ENCODE assay signal across 18 cellular contexts in the genomic region with DNA sequence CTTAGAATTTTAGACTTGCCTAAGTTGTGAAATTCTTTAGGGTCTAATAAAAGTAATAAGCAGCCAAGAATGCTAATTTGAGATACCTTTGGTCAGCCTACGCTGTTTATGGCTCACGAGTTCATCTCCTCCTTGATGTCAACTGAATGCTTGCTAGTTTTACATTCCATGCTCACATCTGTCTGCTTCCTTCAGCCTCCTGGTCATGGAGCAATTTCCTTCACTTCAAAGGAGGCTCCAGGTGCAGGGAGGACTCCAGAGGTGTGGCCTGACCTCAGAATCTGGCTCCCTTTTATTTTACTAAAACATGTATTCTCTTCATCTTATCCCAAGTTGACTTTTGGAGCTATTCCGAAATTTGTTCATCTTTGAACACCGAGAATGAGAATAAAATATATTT. TPM values are rescaled to one million over a fixed set of nuclear protein-coding genes. Genes with fewer than 3 reads are reported as not detected.
A peak's percentile ranks its signal among the peaks of the same experiment; 100 is the strongest.
DNase-seq lines count a peak whose midpoint lies in the region; ATAC-seq and TF ChIP-seq lines count a peak whose summit lies in the region.
"Had no signal": no experiment of that assay in that cellular context is flagged by ENCODE, and none has a peak within 500 bp of the region (broad histone marks: within the 10 kb centered on the region; RNA-seq: fewer than 3 reads in every experiment).

No MANE protein-coding gene starts in this region.

- H3K4me1 ChIP-seq in effector memory CD4-positive, alpha-beta T cell (ENCODE audit: control insufficient read depth, insufficient read depth, low read length, poor library complexity, severe bottlenecking) = no peaks in the 10 kb centered on the region
- H3K4me1 ChIP-seq: psoas muscle had no signal

- in situ Hi-C loops in brain microvascular endothelial cell (cut with HindIII; ENCODE audit: low pct_ligation_motif_present, low sequenced_read_pairs) = no loop called here

- ATAC-seq in left lobe of liver = peak; percentile 67
- ATAC-seq: activated CD8-positive, alpha-beta memory T cell treated with anti-CD3 and anti-CD28 coated beads, Interleukin-2, amount 10 ng/mL, durations not matched to agents 7 days and 5 days; GM12878; heart right ventricle; left ventricle myocardium superior; psoas muscle had no signal

- no peaks in the 10 kb centered on the region for H3K9me3 Mint-ChIP-seq in Calu3 (ENCODE audit: low read depth, unreplicated experiment)

- H3K27ac Mint-ChIP-seq in Calu3 (ENCODE audit: unreplicated experiment) = no peak overlapping the region
- H3K27ac Mint-ChIP-seq: activated CD8-positive, alpha-beta memory T cell treated with anti-CD3 and anti-CD28 coated beads, Interleukin-2, amount 10 ng/mL, durations not matched to agents 7 days and 5 days had no signal

- DNase-seq in Calu3 (peak; percentile 24), brain microvascular endothelial cell (no peak), left lobe of liver (ENCODE audit: low spot score) (no peak), amniotic stem cell (lab: John Stamatoyannopoulos, UW) (no peak), GM10266 (ENCODE audit: extremely low spot score) (no peak), hypothalamus (lab: John Stamatoyannopoulos, UW) (no peak)
- DNase-seq in Jurkat, Clone E6-1 (ENCODE audit: low read depth, low spot score) = peak; percentile 5
- no peak for DNase-seq in effector memory CD4-positive, alpha-beta T cell
- DNase-seq: activated CD8-positive, alpha-beta memory T cell treated with anti-CD3 and anti-CD28 coated beads, Interleukin-2, amount 10 ng/mL, durations not matched to agents 7 days and 5 days; activated naive CD4-positive, alpha-beta T cell; AML-193; DMS79; heart right ventricle; left ventricle myocardium superior; psoas muscle; WERI-Rb-1 had no signal

- H3K4me1 Mint-ChIP-seq in Calu3 (ENCODE audit: low read depth, unreplicated experiment) = no peaks in the 10 kb centered on the region
- H3K4me1 Mint-ChIP-seq: activated CD8-positive, alpha-beta memory T cell treated with anti-CD3 and anti-CD28 coated beads, Interleukin-2, amount 10 ng/mL, durations not matched to agents 7 days and 5 days had no signal

- no peak overlapping the region for H3K4me3 ChIP-seq in Jurkat, Clone E6-1 (ENCODE audit: low read length)
- no peak overlapping the region for H3K4me3 ChIP-seq in brain microvascular endothelial cell (ENCODE audit: low read depth, low read length)
- H3K4me3 ChIP-seq in effector memory CD4-positive, alpha-beta T cell (ENCODE audit: insufficient read depth, low read depth, low read length, poor library complexity, severe bottlenecking) = no peak overlapping the region
- H3K4me3 ChIP-seq: GM12878, heart right ventricle, psoas muscle, SK-N-MC had no signal

- H3K9me3 ChIP-seq in effector memory CD4-positive, alpha-beta T cell (ENCODE audit: control insufficient read depth, low read length) = no peaks in the 10 kb centered on the region
- H3K9me3 ChIP-seq: psoas muscle had no signal

- no TSS peak for BruUV-seq in Calu3 (replicated peaks; lab: Mats Ljungman, UMichigan)

- TF ChIP-seq CTCF in Calu3 (IDR thresholded peaks at IDR 0.05; ENCODE audit: unreplicated experiment) (no peak), brain microvascular endothelial cell (IDR thresholded peaks at IDR 0.05; ENCODE audit: low read depth, low read length, missing control alignments) (peak; percentile 49), GM10266 (IDR thresholded peaks at IDR 0.05; ENCODE audit: control insufficient read depth, insufficient read depth, low read depth, missing control alignments) (no peak)

- H3K4me3 Mint-ChIP-seq in Calu3 (ENCODE audit: low read depth, unreplicated experiment) = no peak overlapping the region
- H3K4me3 Mint-ChIP-seq: activated CD8-positive, alpha-beta memory T cell treated with anti-CD3 and anti-CD28 coated beads, Interleukin-2, amount 10 ng/mL, durations not matched to agents 7 days and 5 days had no signal

- no peaks in the 10 kb centered on the region for H3K36me3 Mint-ChIP-seq in Calu3 (ENCODE audit: insufficient read depth, unreplicated experiment)
- H3K36me3 Mint-ChIP-seq: activated CD8-positive, alpha-beta memory T cell treated with anti-CD3 and anti-CD28 coated beads, Interleukin-2, amount 10 ng/mL, durations not matched to agents 7 days and 5 days had no signal

- H3K27ac ChIP-seq in brain microvascular endothelial cell = no peak overlapping the region
- H3K27ac ChIP-seq in effector memory CD4-positive, alpha-beta T cell (ENCODE audit: insufficient read depth, low read length, poor library complexity, severe bottlenecking) = no peak overlapping the region
- H3K27ac ChIP-seq: heart right ventricle, psoas muscle, SK-N-MC, WERI-Rb-1 had no signal

- CTCF ChIA-PET in Calu3 (lab: Charles Lee) = no interaction called here

- no peaks in the 10 kb centered on the region for H3K27me3 Mint-ChIP-seq in Calu3 (ENCODE audit: unreplicated experiment)
- H3K27me3 Mint-ChIP-seq: activated CD8-positive, alpha-beta memory T cell treated with anti-CD3 and anti-CD28 coated beads, Interleukin-2, amount 10 ng/mL, durations not matched to agents 7 days and 5 days had no signal

- no peaks in the 10 kb centered on the region for H3K36me3 ChIP-seq in brain microvascular endothelial cell (replicated peaks)
- no peaks in the 10 kb centered on the region for H3K36me3 ChIP-seq in effector memory CD4-positive, alpha-beta T cell (ENCODE audit: control insufficient read depth, insufficient read depth, low read length)
- H3K36me3 ChIP-seq: heart right ventricle, WERI-Rb-1 had no signal

- H3K27me3 ChIP-seq in brain microvascular endothelial cell (replicated peaks) = no peaks in the 10 kb centered on the region
- no peaks in the 10 kb centered on the region for H3K27me3 ChIP-seq in effector memory CD4-positive, alpha-beta T cell (replicated peaks; ENCODE audit: control insufficient read depth, insufficient read depth, low read length, poor library complexity, severe bottlenecking)
- H3K27me3 ChIP-seq: heart right ventricle had no signal

- intact Hi-C loops in Calu3 (cut with micrococcal nuclease; ENCODE audit: unreplicated experiment) = loop anchor here (10.0 kb wide), 1 partner anchor 290 kb away; no protein-coding TSS in a partner anchor

RNA-seq across cellular contexts. Expression of gene LNX1, which starts 23.3 kb away (rescaled TPM):
- 4.2 and 4.3 TPM in 2 replicates for total RNA-seq in Calu3 (2022)
- 0.70 TPM for polyA plus RNA-seq in Jurkat, Clone E6-1 (2012; ENCODE audit: insufficient read depth, insufficient read length)
- 7.0 TPM for total RNA-seq in left lobe of liver
- total RNA-seq: activated CD8-positive, alpha-beta memory T cell treated with anti-CD3 and anti-CD28 coated beads, Interleukin-2, amount 10 ng/mL, durations not matched to agents 7 days and 5 days had no signal

Comparison
In these comparisons a context has a peak if more than half of its experiments do, and no peak if none do; other contexts are left out.
1. DNase-seq: peak in Calu3 (single experiment) and Jurkat, Clone E6-1 (single experiment); none in brain microvascular endothelial cell (single experiment), left lobe of liver (single experiment), effector memory CD4-positive, alpha-beta T cell (0 of 3), amniotic stem cell (single experiment), GM10266 (single experiment) and hypothalamus (0 of 51).